In genomic region chrX:11770320-11770719, GRCh38 we compare ENCODE assay signal across 8 cellular contexts. TPM values are rescaled to one million over a fixed set of nuclear protein-coding genes. Genes with fewer than 3 reads are reported as not detected.
DNase-seq lines count a peak whose midpoint lies in the region; ATAC-seq, FAIRE-seq and TF ChIP-seq lines count a peak whose summit lies in the region.

No MANE protein-coding gene starts in this region.

- peaks cover 3 to 14% of the 10 kb centered on the region in 2 experiments for H3K36me3 ChIP-seq in endothelial cell of umbilical vein (ENCODE audit: control insufficient read depth in 2 of 2, extremely low read depth in 1 of 2, insufficient read depth in 2 of 2, low read length in 2 of 2)

- peak; percentile 85 for TF ChIP-seq CTCF in AG09319 (IDR thresholded peaks at IDR 0.05; ENCODE audit: low read depth, low read length)
- peak; percentile 70 to 72 for TF ChIP-seq CTCF in endothelial cell of umbilical vein (IDR thresholded peaks at IDR 0.05; ENCODE audit: extremely low read depth in 1 of 2, insufficient read depth in 1 of 2, low read depth in 1 of 2, low read length in 2 of 2)

- no peaks in the 10 kb centered on the region for H3K79me2 ChIP-seq in endothelial cell of umbilical vein (ENCODE audit: control insufficient read depth, insufficient read depth, low read length)

- no peak overlapping the region for H3K4me3 ChIP-seq in endothelial cell of umbilical vein (replicated peaks in 1 of 3; ENCODE audit: insufficient read depth in 1 of 3, low read depth in 1 of 3, low read length in 3 of 3)

- no peak overlapping the region for H3K27ac ChIP-seq in endothelial cell of umbilical vein (ENCODE audit: insufficient read depth, low read depth, low read length)

- peak; percentile 75 for ATAC-seq in GM18502 (IDR thresholded peaks at IDR 0.05; ENCODE audit: poor library complexity, unreplicated experiment)
- peak; percentile 68 for ATAC-seq in HG03039 (IDR thresholded peaks at IDR 0.05; ENCODE audit: unreplicated experiment)
- ATAC-seq in naive thymus-derived CD8-positive, alpha-beta T cell, result peak; percentile 53 to 64

- H4K20me1 ChIP-seq in endothelial cell of umbilical vein (replicated peaks; ENCODE audit: control insufficient read depth, extremely low read depth, insufficient read depth, low read length), result no peaks in the 10 kb centered on the region

- intact Hi-C loops in endothelial cell of umbilical vein (cut with micrococcal nuclease), result loop anchor here (1.0 kb wide), 3 partner anchors 11 to 626 kb away; no protein-coding TSS in a partner anchor

- CTCF ChIA-PET in endothelial cell of umbilical vein (lab: Charles Lee), result interaction anchor here (1.2 to 1.9 kb wide), 4 partner anchors 11 to 389 kb away, joined by 4 to 6 read pairs (median 5); partner anchors contain the start of gene MSL3

- POLR2A ChIA-PET in endothelial cell of umbilical vein (lab: Charles Lee), result no interaction called here
- POLR2A ChIA-PET in naive thymus-derived CD8-positive, alpha-beta T cell (lab: Charles Lee), result interaction anchor here (0.5 to 4.0 kb wide), 3 partner anchors 10 to 18 kb away, joined by 3 to 29 read pairs (median 4); partner anchors contain the start of gene MSL3

- no TSS peak for BruUV-seq in endothelial cell of umbilical vein (replicated peaks; lab: Mats Ljungman, UMichigan)

- H3K4me1 Mint-ChIP-seq in naive thymus-derived CD8-positive, alpha-beta T cell, result peaks cover 7 to 49% (median 39%) of the 10 kb centered on the region in 4 donors

- H3K27ac Mint-ChIP-seq in naive thymus-derived CD8-positive, alpha-beta T cell, result peak overlapping the region; percentile 55 to 93 (median 84)

- no peak overlapping the region for H3K4me3 Mint-ChIP-seq in naive thymus-derived CD8-positive, alpha-beta T cell

- H3K9me3 ChIP-seq in endothelial cell of umbilical vein (replicated peaks; ENCODE audit: control insufficient read depth, insufficient read depth, low read length), result no peaks in the 10 kb centered on the region

- FAIRE-seq in endothelial cell of umbilical vein (lab: Jason Lieb, UNC), result peak; percentile 76

- peaks cover 3 to 64% (median 6%) of the 10 kb centered on the region in 3 donors for H3K36me3 Mint-ChIP-seq in naive thymus-derived CD8-positive, alpha-beta T cell

- DNase-seq in AG09319 (ENCODE audit: extremely low read depth, low read depth) (no peak), NCI-H345 (lab: John Stamatoyannopoulos, UW) (peak; percentile 51), endothelial cell of umbilical vein (ENCODE audit: low read depth, low spot score) (peak; percentile 51), T1000 (lab: John Stamatoyannopoulos, UW) (no peak)
- DNase-seq in activated CD4-positive, alpha-beta T cell treated with anti-CD3 and anti-CD28 coated beads for 48 hours, result peak; percentile 48
- DNase-seq in naive thymus-derived CD8-positive, alpha-beta T cell, result peak in 8 of 10 donors; percentile 18 to 76 (median 65)

- H3K4me1 ChIP-seq in endothelial cell of umbilical vein (ENCODE audit: control insufficient read depth, extremely low read depth, insufficient read depth, low read length), result no peaks in the 10 kb centered on the region

- H3K27me3 Mint-ChIP-seq in naive thymus-derived CD8-positive, alpha-beta T cell, result no peaks in the 10 kb centered on the region

- no peaks in the 10 kb centered on the region for H3K9me3 Mint-ChIP-seq in naive thymus-derived CD8-positive, alpha-beta T cell

- H3K4me2 ChIP-seq in endothelial cell of umbilical vein (ENCODE audit: insufficient read depth, low read length), result no peak overlapping the region

- no peaks in the 10 kb centered on the region for H3K27me3 ChIP-seq in endothelial cell of umbilical vein (ENCODE audit: control insufficient read depth in 2 of 2, insufficient read depth in 2 of 2, low read length in 2 of 2)

- no peak overlapping the region for H3K9ac ChIP-seq in endothelial cell of umbilical vein (replicated peaks; ENCODE audit: extremely low read depth, insufficient read depth, low read length)

- no peak for TF ChIP-seq POLR2A in endothelial cell of umbilical vein (IDR thresholded peaks at IDR 0.05; ENCODE audit: low read depth, low read length)

- dilution Hi-C loops in endothelial cell of umbilical vein (cut with MboI; ENCODE audit: extremely low pct_ligation_motif_present, low sequenced_read_pairs), result no loop called here

- H3K9me1 ChIP-seq in endothelial cell of umbilical vein (replicated peaks; ENCODE audit: control insufficient read depth, extremely low read depth, insufficient read depth, low read length), result no peaks in the 10 kb centered on the region

- no peak overlapping the region for H2AFZ ChIP-seq in endothelial cell of umbilical vein (ENCODE audit: low read depth, low read length)

TF ChIP-seq in endothelial cell of umbilical vein, 7 proteins besides CTCF, POLR2A, EP300 and RAD21:
- TF ChIP-seq POLR2AphosphoS5 (IDR thresholded peaks at IDR 0.05; ENCODE audit: insufficient read depth, low read depth, low read length) (no peak), JUN (IDR thresholded peaks at IDR 0.05; ENCODE audit: borderline replicate concordance, insufficient read depth, insufficient read length, low read depth) (no peak), MAX (IDR thresholded peaks at IDR 0.05; ENCODE audit: insufficient read depth, insufficient read length) (no peak), GATA2 (IDR thresholded peaks at IDR 0.05; ENCODE audit: insufficient read depth, insufficient read length, low read depth, low read length) (no peak), MYC (IDR thresholded peaks at IDR 0.05; ENCODE audit: low read depth, low read length) (no peak), EZH2 (IDR thresholded peaks at IDR 0.05; ENCODE audit: borderline replicate concordance, low read depth, low read length, severe bottlenecking) (no peak), FOS (IDR thresholded peaks at IDR 0.05; ENCODE audit: borderline replicate concordance, insufficient read depth, low read length) (no peak)

RNA-seq across cellular contexts. Expression of gene MSL3, which starts 12.3 kb away (rescaled TPM):
- total RNA-seq in endothelial cell of umbilical vein, result 52.6 and 54.2 TPM in 2 replicates
- 49.6 and 58.7 TPM in 2 replicates for polyA plus RNA-seq in endothelial cell of umbilical vein
- polyA plus RNA-seq in endothelial cell of umbilical vein (2011; cell fraction: cytosol; rRNA removed), result 37.8 and 38.8 TPM in 2 replicates
- polyA plus RNA-seq in endothelial cell of umbilical vein (2011; cell fraction: nucleus; rRNA removed), result 198 and 242 TPM in 2 replicates
- polyA plus RNA-seq in endothelial cell of umbilical vein (2012), result 56.6 and 67.1 TPM in 2 replicates
- polyA minus RNA-seq in endothelial cell of umbilical vein, result 59.1 and 69.8 TPM in 2 replicates
- 21.1 TPM for polyA minus RNA-seq in endothelial cell of umbilical vein (2011; cell fraction: cytosol; rRNA and poly(A)+ RNA removed)
- 87.1 and 105 TPM in 2 replicates for polyA minus RNA-seq in endothelial cell of umbilical vein (2011; cell fraction: nucleus; rRNA and poly(A)+ RNA removed)
- 100 to 1,000 TPM; 175 to 184 TPM for total RNA-seq in naive thymus-derived CD8-positive, alpha-beta T cell
- 100 to 1,000 TPM in 1 of 3 donors, 10 to 100 TPM in 2; 88.1 to 113 (median 92.5) TPM for polyA plus RNA-seq in naive thymus-derived CD8-positive, alpha-beta T cell

Comparison
In these comparisons a context has a peak if more than half of its experiments do, and no peak if none do; other contexts are left out.
1. DNase-seq: peak in NCI-H345 (single experiment), activated CD4-positive, alpha-beta T cell treated with anti-CD3 and anti-CD28 coated beads for 48 hours (single experiment), endothelial cell of umbilical vein (single experiment) and naive thymus-derived CD8-positive, alpha-beta T cell (8 of 10); none in AG09319 (single experiment) and T1000 (single experiment).
2. Peak in every context shown above with its lines, with median percentiles within 50 percentile points of each other: ATAC-seq.